ENCODE assay signal across 8 cellular contexts in the genomic region with DNA sequence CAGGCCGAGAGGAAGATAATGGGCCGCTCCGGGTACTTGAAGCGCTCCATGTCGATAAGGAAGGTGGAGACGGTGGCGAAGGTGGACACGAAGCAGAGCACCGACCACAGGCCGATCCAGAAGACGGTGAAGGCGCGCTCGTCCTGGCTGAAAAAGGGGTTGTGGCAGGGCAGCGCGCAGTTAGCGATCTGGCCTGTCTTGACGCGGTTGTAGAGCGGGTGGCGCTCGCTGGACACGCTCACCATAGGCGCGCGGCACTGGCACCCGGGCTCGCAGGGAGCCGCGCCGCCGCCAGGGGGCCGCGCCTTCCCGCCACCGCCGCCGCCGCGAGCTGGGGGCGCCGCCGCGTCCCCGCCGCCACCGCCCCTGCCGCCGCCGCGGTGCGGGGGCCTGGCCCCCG. TPM values are rescaled to one million over a fixed set of nuclear protein-coding genes. Genes with fewer than 3 reads are reported as not detected.
DNase-seq lines count a peak whose midpoint lies in the region; ATAC-seq and TF ChIP-seq lines count a peak whose summit lies in the region.

No MANE protein-coding gene starts in this region.

- TF ChIP-seq CTCF in BJ (IDR thresholded peaks at IDR 0.05; ENCODE audit: insufficient read depth, low read depth, low read length) (peak; percentile 24; the same call in 1 of the 2 replicates), coronary artery (IDR thresholded peaks at IDR 0.05) (peak; percentile 29)

- H3K36me3 Mint-ChIP-seq in T-helper 2 cell treated with Interferon-gamma antibody and Interleukin-4, amounts not matched to agents 5 μg/mL and 100 μg/mL, for 36 hours (ENCODE audit: low read depth): no peaks in the 10 kb centered on the region

- no peaks in the 10 kb centered on the region for H3K36me3 ChIP-seq in BJ (ENCODE audit: control insufficient read depth, insufficient read depth, low read length)

- CTCF ChIA-PET in BJ (lab: Yijun Ruan, JAX): interaction anchor here (0.6 to 10.0 kb wide), 7 partner anchors 11 to 830 kb away, joined by 3 to 205 read pairs (median 4); no protein-coding TSS in a partner anchor

- H3K27me3 Mint-ChIP-seq in T-helper 2 cell treated with Interferon-gamma antibody and Interleukin-4, amounts not matched to agents 5 μg/mL and 100 μg/mL, for 36 hours (ENCODE audit: low read depth): peaks cover 79% of the 10 kb centered on the region

- peak overlapping the region; percentile 85 for H3K4me3 Mint-ChIP-seq in T-helper 2 cell treated with Interferon-gamma antibody and Interleukin-4, amounts not matched to agents 5 μg/mL and 100 μg/mL, for 36 hours

- no peaks in the 10 kb centered on the region for H3K9me3 Mint-ChIP-seq in T-helper 2 cell treated with Interferon-gamma antibody and Interleukin-4, amounts not matched to agents 5 μg/mL and 100 μg/mL, for 36 hours

- peak overlapping the region; percentile 26 for H3K27ac Mint-ChIP-seq in T-helper 2 cell treated with Interferon-gamma antibody and Interleukin-4, amounts not matched to agents 5 μg/mL and 100 μg/mL, for 36 hours

- H3K27me3 ChIP-seq in BJ (ENCODE audit: control insufficient read depth, insufficient read depth, low read length): peaks cover 11% of the 10 kb centered on the region

- H3K4me1 Mint-ChIP-seq in T-helper 2 cell treated with Interferon-gamma antibody and Interleukin-4, amounts not matched to agents 5 μg/mL and 100 μg/mL, for 36 hours (ENCODE audit: low read depth): peaks cover 10% of the 10 kb centered on the region

- ATAC-seq in GM18868 (IDR thresholded peaks at IDR 0.05; ENCODE audit: unreplicated experiment): peak; percentile 42
- ATAC-seq in HG03439 (IDR thresholded peaks at IDR 0.05; ENCODE audit: unreplicated experiment): peak; percentile 30
- peak; percentile 43 for ATAC-seq in left lobe of liver

- H3K4me3 ChIP-seq in BJ (ENCODE audit: low read depth, low read length) (peak overlapping the region; percentile 48), coronary artery (peak overlapping the region; percentile 81)

- POLR2A ChIA-PET in BJ (lab: Charles Lee): no interaction called here

- H3K27ac ChIP-seq in coronary artery: peak overlapping the region in 1 of 2 donors; percentile 91

- DNase-seq in BJ (ENCODE audit: low read depth) (no peak), coronary artery (ENCODE audit: low spot score) (no peak), left lobe of liver (ENCODE audit: low spot score) (peak; percentile 75), epidermal melanocyte (ENCODE audit: insufficient read length, low spot score) (no peak)
- DNase-seq in T-helper 2 cell treated with Interferon-gamma antibody and Interleukin-4, amounts not matched to agents 5 μg/mL and 100 μg/mL, for 36 hours (ENCODE audit: low spot score): peak; percentile 44
- DNase-seq in stimulated activated CD4-positive, alpha-beta T cell treated with anti-CD3 and anti-CD28 coated beads, Interleukin-4, amount 100 ng/mL, for 24 hours: peak; percentile 25

RNA-seq across cellular contexts. Expression of a gene that starts 1.6 kb away (rescaled TPM):
- 0.18 and 0.31 TPM in 2 replicates for polyA plus RNA-seq in BJ (2011; rRNA removed)
- polyA minus RNA-seq in BJ (2011; rRNA and poly(A)+ RNA removed): 0.26 and 0.71 TPM in 2 replicates
- total RNA-seq in left lobe of liver: 5.7 TPM

RNA-seq across cellular contexts. Expression of a gene that starts 35.3 kb away (rescaled TPM):
- not detected in 2 replicates for polyA plus RNA-seq in BJ (2011; rRNA removed)
- not detected in 2 replicates for polyA minus RNA-seq in BJ (2011; rRNA and poly(A)+ RNA removed)
- not detected for total RNA-seq in left lobe of liver

Comparison
In these comparisons a context has a peak if more than half of its experiments do, and no peak if none do; other contexts are left out.
1. DNase-seq: peak in T-helper 2 cell treated with Interferon-gamma antibody and Interleukin-4, amounts not matched to agents 5 μg/mL and 100 μg/mL, for 36 hours (single experiment), left lobe of liver (single experiment) and stimulated activated CD4-positive, alpha-beta T cell treated with anti-CD3 and anti-CD28 coated beads, Interleukin-4, amount 100 ng/mL, for 24 hours (single experiment); none in BJ (single experiment), coronary artery (single experiment) and epidermal melanocyte (single experiment).
2. Peak in every context shown above with its lines, with median percentiles within 50 percentile points of each other: ATAC-seq.